In genomic region chr7:140050100-140050499, GRCh38 we compare ENCODE assay signal across 27 cellular contexts. TPM values are rescaled to one million over a fixed set of nuclear protein-coding genes. Genes with fewer than 3 reads are reported as not detected.
DNase-seq lines count a peak whose midpoint lies in the region; ATAC-seq and TF ChIP-seq lines count a peak whose summit lies in the region.
"Had no signal": no experiment of that assay in that cellular context is flagged by ENCODE, and none has a peak within 500 bp of the region (broad histone marks: within the 10 kb centered on the region; RNA-seq: fewer than 3 reads in every experiment).

No MANE protein-coding gene starts in this region.

- H3K36me3 Mint-ChIP-seq in activated CD4-positive, alpha-beta memory T cell treated with anti-CD3 and anti-CD28 coated beads for 36 hours, result peaks cover 17% of the 10 kb centered on the region
- H3K36me3 Mint-ChIP-seq in nephron progenitor cell (ENCODE audit: low read depth), result no peaks in the 10 kb centered on the region
- H3K36me3 Mint-ChIP-seq: brain had no signal

- no peak overlapping the region for H3K4me3 Mint-ChIP-seq in activated CD4-positive, alpha-beta memory T cell treated with anti-CD3 and anti-CD28 coated beads for 36 hours
- H3K4me3 Mint-ChIP-seq in nephron progenitor cell, result no peak overlapping the region
- H3K4me3 Mint-ChIP-seq: activated T-helper 1 cell treated with anti-CD3 and anti-CD28 coated beads, Interleukin-12 subunit alpha, Interleukin-12 subunit beta, Interleukin-2, Interleukin-4 antibody, amounts not matched to agents 30 ng/mL and 10 ng/mL and 1 ng/mL, durations not matched to agents 14 hours and 24 hours and 36 hours; brain; naive thymus-derived CD8-positive, alpha-beta T cell; stimulated activated effector memory CD8-positive, alpha-beta T cell treated with anti-CD3 and anti-CD28 coated beads, Interleukin-12 subunit alpha, Interleukin-12 subunit beta, amount 100 ng/mL, for 72 hours; T-helper 1 cell treated with Interleukin-12 subunit alpha and Interleukin-12 subunit beta and Interleukin-4 antibody, amounts not matched to agents 30 μg/mL and 1 μg/mL, for 36 hours had no signal

- in situ Hi-C loops in KBM-7 (cut with MboI; ENCODE audit: low pct_unique_long_range_greater_than_20kb, low sequenced_read_pairs), result no loop called here

- intact Hi-C loops in left ventricle myocardium inferior (cut with micrococcal nuclease) (no loop called here), Right ventricle myocardium inferior (cut with DNase I) (no loop called here), adrenal gland (cut with DNase I) (no loop called here)
- intact Hi-C loops in activated CD4-positive, alpha-beta memory T cell treated with anti-CD3 and anti-CD28 coated beads for 36 hours (cut with micrococcal nuclease), result no loop called here

- H3K4me1 ChIP-seq in left ventricle myocardium inferior, result peaks cover 54% of the 10 kb centered on the region
- H3K4me1 ChIP-seq in mucosa of rectum (ENCODE audit: control insufficient read depth in 2 of 2, insufficient read depth in 2 of 2, low read length in 2 of 2), result peaks cover 27 to 29% of the 10 kb centered on the region in 2 donors
- peaks cover 14 to 24% of the 10 kb centered on the region in 2 donors for H3K4me1 ChIP-seq in adrenal gland (replicated peaks in 1 of 2)
- H3K4me1 ChIP-seq: prostate gland had no signal

- no peak overlapping the region for H3K9ac ChIP-seq in mucosa of rectum (ENCODE audit: low read depth in 1 of 2, low read length in 2 of 2)
- H3K9ac ChIP-seq: SK-N-SH had no signal

- ATAC-seq in Right ventricle myocardium inferior, result no peak
- ATAC-seq: A549; naive thymus-derived CD8-positive, alpha-beta T cell; stimulated activated effector memory CD8-positive, alpha-beta T cell treated with anti-CD3 and anti-CD28 coated beads, Interleukin-12 subunit alpha, Interleukin-12 subunit beta, amount 100 ng/mL, for 72 hours had no signal

- no peaks in the 10 kb centered on the region for H3K9me3 Mint-ChIP-seq in activated CD4-positive, alpha-beta memory T cell treated with anti-CD3 and anti-CD28 coated beads for 36 hours
- H3K9me3 Mint-ChIP-seq in nephron progenitor cell, result no peaks in the 10 kb centered on the region
- H3K9me3 Mint-ChIP-seq: activated T-helper 1 cell treated with anti-CD3 and anti-CD28 coated beads, Interleukin-12 subunit alpha, Interleukin-12 subunit beta, Interleukin-2, Interleukin-4 antibody, amounts not matched to agents 30 ng/mL and 10 ng/mL and 1 ng/mL, durations not matched to agents 14 hours and 24 hours and 36 hours; naive thymus-derived CD8-positive, alpha-beta T cell; stimulated activated effector memory CD8-positive, alpha-beta T cell treated with anti-CD3 and anti-CD28 coated beads, Interleukin-12 subunit alpha, Interleukin-12 subunit beta, amount 100 ng/mL, for 72 hours; T-helper 1 cell treated with Interleukin-12 subunit alpha and Interleukin-12 subunit beta and Interleukin-4 antibody, amounts not matched to agents 30 μg/mL and 1 μg/mL, for 36 hours had no signal

- H3K4me3 ChIP-seq in left ventricle myocardium inferior (no peak overlapping the region), mucosa of rectum (ENCODE audit: low read length in 2 of 2) (no peak overlapping the region), adrenal gland (no peak overlapping the region)
- H3K4me3 ChIP-seq: A549, prostate gland had no signal

- TF ChIP-seq CTCF in left ventricle myocardium inferior (IDR thresholded peaks at IDR 0.05; ENCODE audit: borderline replicate concordance) (no peak), nephron progenitor cell (IDR thresholded peaks at IDR 0.05) (no peak), adrenal gland (IDR thresholded peaks at IDR 0.05) (no peak)

- no peak overlapping the region for H3K27ac Mint-ChIP-seq in activated CD4-positive, alpha-beta memory T cell treated with anti-CD3 and anti-CD28 coated beads for 36 hours
- H3K27ac Mint-ChIP-seq in nephron progenitor cell, result no peak overlapping the region
- H3K27ac Mint-ChIP-seq: activated T-helper 1 cell treated with anti-CD3 and anti-CD28 coated beads, Interleukin-12 subunit alpha, Interleukin-12 subunit beta, Interleukin-2, Interleukin-4 antibody, amounts not matched to agents 30 ng/mL and 10 ng/mL and 1 ng/mL, durations not matched to agents 14 hours and 24 hours and 36 hours; brain; stimulated activated effector memory CD8-positive, alpha-beta T cell treated with anti-CD3 and anti-CD28 coated beads, Interleukin-12 subunit alpha, Interleukin-12 subunit beta, amount 100 ng/mL, for 72 hours; T-helper 1 cell treated with Interleukin-12 subunit alpha and Interleukin-12 subunit beta and Interleukin-4 antibody, amounts not matched to agents 30 μg/mL and 1 μg/mL, for 36 hours had no signal

- H3K27me3 ChIP-seq in left ventricle myocardium inferior (ENCODE audit: low read depth) (no peaks in the 10 kb centered on the region), mucosa of rectum (ENCODE audit: control insufficient read depth in 2 of 2, insufficient read depth in 2 of 2, low read length in 2 of 2) (no peaks in the 10 kb centered on the region), adrenal gland (no peaks in the 10 kb centered on the region)

- TF ChIP-seq POLR2A in adrenal gland (IDR thresholded peaks at IDR 0.05), result no peak

- H3K9me3 ChIP-seq in left ventricle myocardium inferior (replicated peaks) (no peaks in the 10 kb centered on the region), mucosa of rectum (ENCODE audit: control insufficient read depth in 2 of 2, low read length in 2 of 2) (no peaks in the 10 kb centered on the region), adrenal gland (replicated peaks in 1 of 3) (no peaks in the 10 kb centered on the region)
- H3K9me3 ChIP-seq: A549, prostate gland, SK-N-SH had no signal

- H3K27me3 Mint-ChIP-seq in activated CD4-positive, alpha-beta memory T cell treated with anti-CD3 and anti-CD28 coated beads for 36 hours, result no peaks in the 10 kb centered on the region
- peaks cover 24% of the 10 kb centered on the region for H3K27me3 Mint-ChIP-seq in nephron progenitor cell (ENCODE audit: low read depth, poor library complexity)
- H3K27me3 Mint-ChIP-seq: naive thymus-derived CD8-positive, alpha-beta T cell had no signal

- peaks cover 32% of the 10 kb centered on the region for H3K36me3 ChIP-seq in left ventricle myocardium inferior
- H3K36me3 ChIP-seq in mucosa of rectum (ENCODE audit: control insufficient read depth in 2 of 2, insufficient read depth in 2 of 2, low read length in 2 of 2), result peaks cover 16 to 25% of the 10 kb centered on the region in 2 donors
- H3K36me3 ChIP-seq in adrenal gland (replicated peaks in 1 of 2), result no peaks in the 10 kb centered on the region
- H3K36me3 ChIP-seq: prostate gland had no signal

- H3K27ac ChIP-seq in left ventricle myocardium inferior (replicated peaks), result peak overlapping the region; percentile 77
- peak overlapping the region; percentile 62 to 74 for H3K27ac ChIP-seq in mucosa of rectum (ENCODE audit: low read depth in 2 of 2, low read length in 2 of 2)
- H3K27ac ChIP-seq in adrenal gland, result peak overlapping the region in 1 of 5 donors; percentile 20
- H3K27ac ChIP-seq: A549, epithelial cell of prostate, prostate gland had no signal

- no peak for DNase-seq in left ventricle myocardium inferior
- DNase-seq in Right ventricle myocardium inferior (ENCODE audit: missing footprints), result no peak
- DNase-seq in dermis blood vessel endothelial cell, result peak; percentile 52
- DNase-seq in activated CD4-positive, alpha-beta memory T cell treated with anti-CD3 and anti-CD28 coated beads for 36 hours, result no peak
- DNase-seq in nephron progenitor cell, result no peak
- DNase-seq in adrenal gland, result no peak
- no peak for DNase-seq in KBM-7
- DNase-seq: activated CD4-positive, alpha-beta T cell treated with anti-CD3 and anti-CD28 coated beads, Interleukin-2, amount 50 U/mL, for 48 hours; activated CD4-positive, CD25-positive, alpha-beta regulatory T cell treated with anti-CD3 and anti-CD28 coated beads, Interleukin-2, amount 50 U/mL, for 72 hours; activated naive CD4-positive, alpha-beta T cell treated with anti-CD3 and anti-CD28 coated beads, Interleukin-2, amount 50 U/mL, for 16 hours; amniotic stem cell; DMS 273 treated with DMSO at 0.1 percent for 48 hours; naive thymus-derived CD8-positive, alpha-beta T cell; NCI-H2029 treated with DMSO at 0.1 percent for 48 hours; NCI-H524 treated with DMSO at 0.1 percent for 48 hours; NK-92 treated with Interleukin-12 subunit alpha and Interleukin-12 subunit beta, amount 100 ng/mL, for 24 hours; nucleus accumbens; SK-N-SH; substantia nigra had no signal

- POLR2A ChIA-PET in activated CD4-positive, alpha-beta memory T cell treated with anti-CD3 and anti-CD28 coated beads for 36 hours (lab: Charles Lee), result no interaction called here

- CTCF ChIA-PET in activated CD4-positive, alpha-beta memory T cell treated with anti-CD3 and anti-CD28 coated beads for 36 hours (lab: Charles Lee), result no interaction called here

- 80 to 91% (median 86%) methylated on average over 3 of the region's 3 CpGs for WGBS in adrenal gland, 4 donors

- H3K4me1 Mint-ChIP-seq in activated CD4-positive, alpha-beta memory T cell treated with anti-CD3 and anti-CD28 coated beads for 36 hours (ENCODE audit: low read depth), result peaks cover 19% of the 10 kb centered on the region
- H3K4me1 Mint-ChIP-seq in nephron progenitor cell, result no peaks in the 10 kb centered on the region
- H3K4me1 Mint-ChIP-seq: brain had no signal

RNA-seq across cellular contexts. Expression of gene PARP12, which starts 12.7 kb away (rescaled TPM):
- total RNA-seq in left ventricle myocardium inferior (16.4 TPM), Right ventricle myocardium inferior (13.2 TPM), dermis blood vessel endothelial cell (98.3 and 107 TPM in 2 replicates), adrenal gland (10 to 100 TPM; 15.8 to 38.8 (median 26.2) TPM)
- 10 to 100 TPM; 26.7 to 30.6 TPM for total RNA-seq in activated CD4-positive, alpha-beta memory T cell treated with anti-CD3 and anti-CD28 coated beads for 36 hours
- 10 to 100 TPM; 22.5 to 49.4 (median 22.6) TPM for polyA plus RNA-seq in adrenal gland
